14 cellular contexts compared by ENCODE assay signal in the genomic region with DNA sequence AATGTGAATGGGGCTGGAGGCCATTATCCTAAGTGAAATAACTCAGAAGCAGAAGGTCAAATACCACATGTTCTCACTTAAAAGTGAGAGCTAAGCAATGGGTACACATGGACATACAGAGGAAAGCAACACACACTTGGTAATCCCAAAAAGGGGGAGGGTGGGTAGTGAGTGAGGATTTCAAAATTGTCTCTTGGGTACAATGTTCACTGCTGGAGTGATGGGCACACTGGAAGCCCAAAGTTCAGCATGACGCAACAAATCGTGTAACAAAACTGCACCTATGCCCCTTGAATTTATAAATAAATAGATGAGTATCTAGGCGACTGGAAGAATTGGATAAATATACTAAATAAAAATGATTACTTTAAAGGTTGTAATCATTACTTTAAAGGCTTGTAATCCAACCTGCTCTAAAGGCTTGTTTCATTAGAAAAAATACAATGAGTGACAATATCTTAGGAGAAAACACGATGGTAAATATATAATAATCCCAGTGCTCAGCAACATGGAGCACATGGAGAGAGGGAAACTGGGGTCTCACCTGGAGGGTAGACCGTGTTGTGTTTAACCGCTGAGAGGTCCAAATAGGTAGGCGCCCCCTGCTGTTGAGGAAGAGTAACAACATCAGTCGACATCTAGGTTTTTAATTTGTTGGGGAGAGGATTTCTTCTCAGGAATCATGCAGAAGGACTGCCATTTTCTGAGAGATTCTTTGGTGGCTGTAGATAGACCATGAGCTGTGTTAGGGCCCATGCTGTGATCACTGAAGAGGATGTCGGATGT.
DNase-seq lines count a peak whose midpoint lies in the region; ATAC-seq and TF ChIP-seq lines count a peak whose summit lies in the region.
"Had no signal": no experiment of that assay in that cellular context is flagged by ENCODE, and none has a peak within 500 bp of the region (broad histone marks: within the 10 kb centered on the region; RNA-seq: fewer than 3 reads in every experiment).

No MANE protein-coding gene starts in this region.

- H3K27ac ChIP-seq in SK-N-SH (ENCODE audit: low read depth in 2 of 2, low read length in 1 of 2) (no peak overlapping the region), dorsolateral prefrontal cortex (no peak overlapping the region)

- H4K20me1 ChIP-seq in SK-N-SH (ENCODE audit: insufficient read depth), result no peaks in the 10 kb centered on the region

- POLR2A ChIA-PET in SK-N-SH (lab: Yijun Ruan, JAX), result no interaction called here
- POLR2A ChIA-PET in activated CD4-positive, alpha-beta memory T cell treated with anti-CD3 and anti-CD28 coated beads for 36 hours (lab: Charles Lee), result no interaction called here

- no peak overlapping the region for H2AFZ ChIP-seq in SK-N-SH (ENCODE audit: low read depth)

- no peaks in the 10 kb centered on the region for H3K36me3 Mint-ChIP-seq in activated CD4-positive, alpha-beta memory T cell treated with anti-CD3 and anti-CD28 coated beads for 36 hours

- no peaks in the 10 kb centered on the region for H3K9me3 ChIP-seq in SK-N-SH

- peak; percentile 65 for TF ChIP-seq CTCF in SK-N-SH (IDR thresholded peaks at IDR 0.05)
- peak; percentile 79 for TF ChIP-seq CTCF in NB4 (IDR thresholded peaks at IDR 0.05; ENCODE audit: low read depth, low read length)
- peak in 43 of 56 donors; percentile 13 to 56 (median 26) for TF ChIP-seq CTCF in dorsolateral prefrontal cortex (IDR thresholded peaks at IDR 0.05 in 54 of 56, conservative IDR thresholded peaks at IDR 0.05 in 2 of 56; ENCODE audit: low read depth in 1 of 56, partially characterized antibody in 56 of 56)
- peak; percentile 46 for TF ChIP-seq CTCF in retinal pigment epithelial cell (conservative IDR thresholded peaks at IDR 0.05; ENCODE audit: low read depth, low read length)

- H3K27me3 ChIP-seq in SK-N-SH (ENCODE audit: insufficient read depth), result no peaks in the 10 kb centered on the region
- H3K27me3 ChIP-seq in dorsolateral prefrontal cortex, result no peaks in the 10 kb centered on the region

- H3K4me1 Mint-ChIP-seq in activated CD4-positive, alpha-beta memory T cell treated with anti-CD3 and anti-CD28 coated beads for 36 hours (ENCODE audit: low read depth), result no peaks in the 10 kb centered on the region
- H3K4me1 Mint-ChIP-seq: B cell had no signal

- no peak overlapping the region for H3K4me2 ChIP-seq in SK-N-SH

- ATAC-seq in SK-N-SH treated with all-trans-retinoic acid at 6 μM for 48 hours (no peak), GM19467 (IDR thresholded peaks at IDR 0.05; ENCODE audit: unreplicated experiment) (no peak)
- ATAC-seq: left cardiac atrium had no signal

- DNase-seq in SK-N-SH (no peak), NB4 (ENCODE audit: low read depth) (peak; percentile 28), dorsolateral prefrontal cortex (no peak), retinal pigment epithelial cell (ENCODE audit: low read depth) (no peak), ecto neural progenitor cell (ENCODE audit: low spot score) (no peak)
- DNase-seq in activated CD4-positive, alpha-beta memory T cell treated with anti-CD3 and anti-CD28 coated beads for 36 hours, result no peak
- DNase-seq: effector CD4-positive, alpha-beta T cell; left cardiac atrium; NCI-H1105 treated with DMSO at 0.1 percent for 48 hours; retina had no signal

- H3F3A ChIP-seq in SK-N-SH (replicated peaks; ENCODE audit: insufficient read depth), result no peaks in the 10 kb centered on the region

- H3K27ac Mint-ChIP-seq in activated CD4-positive, alpha-beta memory T cell treated with anti-CD3 and anti-CD28 coated beads for 36 hours, result no peak overlapping the region
- H3K27ac Mint-ChIP-seq: B cell; T-helper 1 cell treated with Interleukin-12 subunit alpha and Interleukin-12 subunit beta and Interleukin-4 antibody, amounts not matched to agents 30 μg/mL and 1 μg/mL, for 36 hours had no signal

- WGBS in SK-N-SH (ENCODE audit: low lambda C conversion rate), result 56% methylated on average over 9 of the region's 9 CpGs

- H3K4me3 ChIP-seq in SK-N-SH (ENCODE audit: low read depth in 2 of 2, low read length in 1 of 2) (no peak overlapping the region), NB4 (ENCODE audit: low read depth, low read length) (no peak overlapping the region), dorsolateral prefrontal cortex (no peak overlapping the region), retinal pigment epithelial cell (ENCODE audit: low read length) (no peak overlapping the region)

- no peak overlapping the region for H3K4me3 Mint-ChIP-seq in activated CD4-positive, alpha-beta memory T cell treated with anti-CD3 and anti-CD28 coated beads for 36 hours
- H3K4me3 Mint-ChIP-seq: B cell; T-helper 1 cell treated with Interleukin-12 subunit alpha and Interleukin-12 subunit beta and Interleukin-4 antibody, amounts not matched to agents 30 μg/mL and 1 μg/mL, for 36 hours had no signal

- no peaks in the 10 kb centered on the region for H3K36me3 ChIP-seq in SK-N-SH (replicated peaks in 1 of 2; ENCODE audit: control insufficient read depth in 1 of 2, insufficient read depth in 2 of 2, low read length in 1 of 2)

- CTCF ChIA-PET in SK-N-SH (lab: Yijun Ruan, JAX), result interaction anchor here (1.2 kb wide), 1 partner anchor 20 kb away, joined by 3 read pairs; no protein-coding TSS in a partner anchor
- CTCF ChIA-PET in activated CD4-positive, alpha-beta memory T cell treated with anti-CD3 and anti-CD28 coated beads for 36 hours (lab: Charles Lee), result no interaction called here

- no peak for TF ChIP-seq EP300 in SK-N-SH (IDR thresholded peaks at IDR 0.05; ENCODE audit: borderline replicate concordance in 1 of 2, low read depth in 1 of 2, low read length in 1 of 2)

- no peak for TF ChIP-seq RAD21 in SK-N-SH (IDR thresholded peaks at IDR 0.05; ENCODE audit: low read length)

- H3K79me2 ChIP-seq in SK-N-SH (ENCODE audit: insufficient read depth), result no peaks in the 10 kb centered on the region

- intact Hi-C loops in dorsolateral prefrontal cortex (cut with DNase I), result no loop called here
- intact Hi-C loops in activated CD4-positive, alpha-beta memory T cell treated with anti-CD3 and anti-CD28 coated beads for 36 hours (cut with micrococcal nuclease), result loop anchor here (2.0 kb wide), 1 partner anchor 326 kb away; no protein-coding TSS in a partner anchor

- H3K4me1 ChIP-seq in SK-N-SH (ENCODE audit: control insufficient read depth in 1 of 2, insufficient read depth in 2 of 2, low read depth in 1 of 2, low read length in 1 of 2), result no peaks in the 10 kb centered on the region; a peak in 1 of 4 replicates

- TF ChIP-seq POLR2A in NB4 (IDR thresholded peaks at IDR 0.05; ENCODE audit: extremely low read depth, insufficient read length), result no peak

- H3K9me2 ChIP-seq in SK-N-SH, result no peaks in the 10 kb centered on the region

- no peak overlapping the region for H3K9ac ChIP-seq in SK-N-SH

- peaks cover 19% of the 10 kb centered on the region for H3K9me3 Mint-ChIP-seq in activated CD4-positive, alpha-beta memory T cell treated with anti-CD3 and anti-CD28 coated beads for 36 hours

- no peaks in the 10 kb centered on the region for H3K27me3 Mint-ChIP-seq in activated CD4-positive, alpha-beta memory T cell treated with anti-CD3 and anti-CD28 coated beads for 36 hours
- H3K27me3 Mint-ChIP-seq: B cell had no signal

TF ChIP-seq in SK-N-SH, 30 proteins besides CTCF, POLR2A, EP300 and RAD21:
- TF ChIP-seq, protein P1, sequence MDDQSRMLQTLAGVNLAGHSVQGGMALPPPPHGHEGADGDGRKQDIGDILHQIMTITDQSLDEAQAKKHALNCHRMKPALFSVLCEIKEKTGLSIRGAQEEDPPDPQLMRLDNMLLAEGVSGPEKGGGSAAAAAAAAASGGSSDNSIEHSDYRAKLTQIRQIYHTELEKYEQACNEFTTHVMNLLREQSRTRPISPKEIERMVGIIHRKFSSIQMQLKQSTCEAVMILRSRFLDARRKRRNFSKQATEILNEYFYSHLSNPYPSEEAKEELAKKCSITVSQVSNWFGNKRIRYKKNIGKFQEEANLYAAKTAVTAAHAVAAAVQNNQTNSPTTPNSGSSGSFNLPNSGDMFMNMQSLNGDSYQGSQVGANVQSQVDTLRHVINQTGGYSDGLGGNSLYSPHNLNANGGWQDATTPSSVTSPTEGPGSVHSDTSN (IDR thresholded peaks at IDR 0.05), result no peak
- TF ChIP-seq SMC3 (IDR thresholded peaks at IDR 0.05; ENCODE audit: low read depth, low read length), result 0 out of 2 replicates have a peak, but pooled peaks have one; percentile 22

TF ChIP-seq in SK-N-SH treated with all-trans-retinoic acid at 6 μM for 48 hours, 23 proteins besides CTCF, POLR2A, EP300 and RAD21 (continues in another document):
- TF ChIP-seq, protein P2, sequence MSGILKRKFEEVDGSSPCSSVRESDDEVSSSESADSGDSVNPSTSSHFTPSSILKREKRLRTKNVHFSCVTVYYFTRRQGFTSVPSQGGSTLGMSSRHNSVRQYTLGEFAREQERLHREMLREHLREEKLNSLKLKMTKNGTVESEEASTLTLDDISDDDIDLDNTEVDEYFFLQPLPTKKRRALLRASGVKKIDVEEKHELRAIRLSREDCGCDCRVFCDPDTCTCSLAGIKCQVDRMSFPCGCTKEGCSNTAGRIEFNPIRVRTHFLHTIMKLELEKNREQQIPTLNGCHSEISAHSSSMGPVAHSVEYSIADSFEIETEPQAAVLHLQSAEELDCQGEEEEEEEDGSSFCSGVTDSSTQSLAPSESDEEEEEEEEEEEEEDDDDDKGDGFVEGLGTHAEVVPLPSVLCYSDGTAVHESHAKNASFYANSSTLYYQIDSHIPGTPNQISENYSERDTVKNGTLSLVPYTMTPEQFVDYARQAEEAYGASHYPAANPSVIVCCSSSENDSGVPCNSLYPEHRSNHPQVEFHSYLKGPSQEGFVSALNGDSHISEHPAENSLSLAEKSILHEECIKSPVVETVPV (CRISPR knock-in tag; IDR thresholded peaks at IDR 0.05), result no peak
- TF ChIP-seq ARNTL (CRISPR knock-in tag; IDR thresholded peaks at IDR 0.05; ENCODE audit: borderline replicate concordance, low read depth) (no peak), OSR1 (CRISPR knock-in tag; IDR thresholded peaks at IDR 0.05) (no peak)
- TF ChIP-seq, protein P3, sequence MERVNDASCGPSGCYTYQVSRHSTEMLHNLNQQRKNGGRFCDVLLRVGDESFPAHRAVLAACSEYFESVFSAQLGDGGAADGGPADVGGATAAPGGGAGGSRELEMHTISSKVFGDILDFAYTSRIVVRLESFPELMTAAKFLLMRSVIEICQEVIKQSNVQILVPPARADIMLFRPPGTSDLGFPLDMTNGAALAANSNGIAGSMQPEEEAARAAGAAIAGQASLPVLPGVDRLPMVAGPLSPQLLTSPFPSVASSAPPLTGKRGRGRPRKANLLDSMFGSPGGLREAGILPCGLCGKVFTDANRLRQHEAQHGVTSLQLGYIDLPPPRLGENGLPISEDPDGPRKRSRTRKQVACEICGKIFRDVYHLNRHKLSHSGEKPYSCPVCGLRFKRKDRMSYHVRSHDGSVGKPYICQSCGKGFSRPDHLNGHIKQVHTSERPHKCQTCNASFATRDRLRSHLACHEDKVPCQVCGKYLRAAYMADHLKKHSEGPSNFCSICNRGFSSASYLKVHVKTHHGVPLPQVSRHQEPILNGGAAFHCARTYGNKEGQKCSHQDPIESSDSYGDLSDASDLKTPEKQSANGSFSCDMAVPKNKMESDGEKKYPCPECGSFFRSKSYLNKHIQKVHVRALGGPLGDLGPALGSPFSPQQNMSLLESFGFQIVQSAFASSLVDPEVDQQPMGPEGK (CRISPR knock-in tag; IDR thresholded peaks at IDR 0.05; ENCODE audit: borderline replicate concordance), result no peak

Comparison
In these comparisons a context has a peak if more than half of its experiments do, and no peak if none do; other contexts are left out.
1. CTCF ChIP-seq: peak in every context shown above with its lines; median percentile 79 in NB4; 65 in SK-N-SH; 46 in retinal pigment epithelial cell; 26 in dorsolateral prefrontal cortex.